1 cellular context compared by ENCODE assay signal in genomic region chr2:20676353-20677215, GRCh38.
TF ChIP-seq lines count a peak whose summit lies in the region.

No MANE protein-coding gene starts in this region.

TF ChIP-seq in HEK293, 187 proteins besides CTCF, POLR2A, EP300 and RAD21 (continued from another document):
- TF ChIP-seq ZNF518A (tag by site-specific recombination; conservative IDR thresholded peaks at IDR 0.05; ENCODE audit: low read depth): no peak
